ENCODE assay signal across 19 cellular contexts in genomic region chr4:62225972-62226371, GRCh38.
"Had no signal": no experiment of that assay in that cellular context is flagged by ENCODE, and none has a peak within 500 bp of the region (broad histone marks: within the 10 kb centered on the region; RNA-seq: fewer than 3 reads in every experiment).

No MANE protein-coding gene starts in this region.

- H3K27ac Mint-ChIP-seq: activated naive CD4-positive, alpha-beta T cell treated with anti-CD3 and anti-CD28 coated beads, Interleukin-2, amount 50 U/mL, for 24 hours; progenitor cell of endocrine pancreas had no signal

- H3K4me3 Mint-ChIP-seq: activated naive CD4-positive, alpha-beta T cell treated with anti-CD3 and anti-CD28 coated beads, Interleukin-2, amount 50 U/mL, for 24 hours had no signal

- H3K9me3 Mint-ChIP-seq: activated naive CD4-positive, alpha-beta T cell treated with anti-CD3 and anti-CD28 coated beads, Interleukin-2, amount 50 U/mL, for 24 hours had no signal

- H3K4me1 Mint-ChIP-seq: activated naive CD4-positive, alpha-beta T cell treated with anti-CD3 and anti-CD28 coated beads, Interleukin-2, amount 50 U/mL, for 24 hours had no signal

- H3K27me3 Mint-ChIP-seq: activated naive CD4-positive, alpha-beta T cell treated with anti-CD3 and anti-CD28 coated beads, Interleukin-2, amount 50 U/mL, for 24 hours; progenitor cell of endocrine pancreas had no signal

- H3K27ac ChIP-seq: body of pancreas, left lung, thyroid gland, WERI-Rb-1 had no signal

- H3K36me3 Mint-ChIP-seq: activated naive CD4-positive, alpha-beta T cell treated with anti-CD3 and anti-CD28 coated beads, Interleukin-2, amount 50 U/mL, for 24 hours had no signal

- ATAC-seq: body of pancreas, left lung had no signal

- H3K36me3 ChIP-seq: left lung, thyroid gland, WERI-Rb-1 had no signal

- H3K4me1 ChIP-seq: body of pancreas, left lung, thyroid gland had no signal

- DNase-seq: activated CD4-positive, alpha-beta T cell treated with anti-CD3 and anti-CD28 coated beads for 1 hour; activated CD8-positive, alpha-beta memory T cell treated with anti-CD3 and anti-CD28 coated beads for 24 hours; activated CD8-positive, alpha-beta memory T cell treated with anti-CD3 and anti-CD28 coated beads, Interleukin-2, amount 50 U/mL, for 48 hours; activated effector memory CD4-positive, alpha-beta T cell treated with Interleukin-2 at 50 U/mL for 16 hours; activated T-cell treated with anti-CD3 and anti-CD28 coated beads, Interleukin-2, amount 50 U/mL, for 48 hours; body of pancreas; caudate nucleus; head of caudate nucleus; kidney; left lung; stimulated activated CD4-positive, alpha-beta T cell treated with anti-CD3 and anti-CD28 coated beads, Interleukin-12 subunit alpha, Interleukin-12 subunit beta, amount 100 ng/mL, for 4 hours; stimulated activated CD4-positive, alpha-beta T cell treated with anti-CD3 and anti-CD28 coated beads, Interleukin-1b, Interleukin-23, amount 100 ng/mL, for 48 hours; stimulated activated CD8-positive, alpha-beta memory T cell treated with anti-CD3 and anti-CD28 coated beads, Interleukin-4, amount 100 ng/mL, for 48 hours; stimulated activated naive CD4-positive, alpha-beta T cell; T-helper 2 cell; thyroid gland; WERI-Rb-1 had no signal

- H3K27me3 ChIP-seq: body of pancreas, left lung, thyroid gland had no signal

- H3K4me3 ChIP-seq: body of pancreas, left lung, thyroid gland had no signal

- H3K9me3 ChIP-seq: body of pancreas, left lung, thyroid gland had no signal
